6 cellular contexts compared by ENCODE assay signal in genomic region chr5:7324919-7325318, GRCh38.
"Had no signal": no experiment of that assay in that cellular context is flagged by ENCODE, and none has a peak within 500 bp of the region (broad histone marks: within the 10 kb centered on the region; RNA-seq: fewer than 3 reads in every experiment).

No MANE protein-coding gene starts in this region.

- DNase-seq: IMR-90, KBM-7, KG1 had no signal

- FAIRE-seq: HTR-8/SVneo had no signal

- H3K9ac ChIP-seq: KMS-11 had no signal

- H3K4me2 ChIP-seq: KMS-11 had no signal

- H3K27ac ChIP-seq: HL-60, KMS-11 had no signal
